In the genomic region with DNA sequence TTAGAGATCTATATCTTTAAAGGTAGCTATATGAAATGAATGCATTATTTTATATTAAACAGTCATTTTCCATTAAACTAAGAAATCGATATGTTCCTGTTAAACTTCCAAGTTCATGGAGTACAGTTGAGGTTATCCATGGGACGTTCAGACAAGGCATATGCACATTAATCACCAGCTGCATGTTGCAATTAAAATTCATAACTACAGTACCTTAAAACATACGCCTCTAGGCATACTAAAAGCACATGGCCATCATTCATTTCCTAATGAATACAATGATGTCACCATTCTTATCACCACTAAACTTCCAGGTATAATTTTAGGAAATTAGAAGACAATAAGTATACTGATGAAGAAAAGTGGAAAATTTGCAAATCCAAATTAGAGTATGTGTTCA, we compare ENCODE assay signal across 19 cellular contexts.
A peak's percentile ranks its signal among the peaks of the same experiment; 100 is the strongest.
DNase-seq lines count a peak whose midpoint lies in the region; ATAC-seq, FAIRE-seq and TF ChIP-seq lines count a peak whose summit lies in the region.
"Had no signal": no experiment of that assay in that cellular context is flagged by ENCODE, and none has a peak within 500 bp of the region (broad histone marks: within the 10 kb centered on the region; RNA-seq: fewer than 3 reads in every experiment).

No MANE protein-coding gene starts in this region.

- H3K9me3 ChIP-seq in HepG2 (ENCODE audit: low read length) = peaks cover 5% of the 10 kb centered on the region; the same call in 1 of the 2 replicates
- no peaks in the 10 kb centered on the region for H3K9me3 ChIP-seq in right lobe of liver
- peaks cover 4% of the 10 kb centered on the region for H3K9me3 ChIP-seq in mammary epithelial cell (replicated peaks; ENCODE audit: insufficient read depth, low read length)
- no peaks in the 10 kb centered on the region for H3K9me3 ChIP-seq in Caco-2
- no peaks in the 10 kb centered on the region for H3K9me3 ChIP-seq in osteoblast (ENCODE audit: low read depth, low read length)

- TF ChIP-seq POLR2A in HepG2 (IDR thresholded peaks at IDR 0.05; ENCODE audit: insufficient read depth in 1 of 2, low read depth in 2 of 2, low read length in 2 of 2) (no peak), right lobe of liver (IDR thresholded peaks at IDR 0.05) (no peak)

- no peak overlapping the region for H3K27ac Mint-ChIP-seq in Caco-2 (ENCODE audit: unreplicated experiment)
- no peak overlapping the region for H3K27ac Mint-ChIP-seq in type B pancreatic cell
- H3K27ac Mint-ChIP-seq: CD4-positive, alpha-beta T cell had no signal

- H3K9ac ChIP-seq in HepG2 (ENCODE audit: insufficient read depth, low read depth, low read length) (no peak overlapping the region), mammary epithelial cell (ENCODE audit: insufficient read depth, low read length) (no peak overlapping the region)
- H3K9ac ChIP-seq: GM23248 had no signal

- H3K27ac ChIP-seq in HepG2 (ENCODE audit: extremely low read length, insufficient read depth, low read length) (no peak overlapping the region), right lobe of liver (no peak overlapping the region), mammary epithelial cell (ENCODE audit: insufficient read depth, low read depth, low read length) (peak overlapping the region; percentile 34), osteoblast (ENCODE audit: low read depth, low read length) (no peak overlapping the region)
- H3K27ac ChIP-seq: GM23248 had no signal

- H3K36me3 ChIP-seq in HepG2 (replicated peaks in 1 of 2; ENCODE audit: control insufficient read depth in 1 of 2, insufficient read depth in 2 of 2, low read length in 2 of 2) (no peaks in the 10 kb centered on the region), right lobe of liver (no peaks in the 10 kb centered on the region), mammary epithelial cell (ENCODE audit: insufficient read depth, low read length) (no peaks in the 10 kb centered on the region), Caco-2 (ENCODE audit: control insufficient read depth, insufficient read depth, low read length) (no peaks in the 10 kb centered on the region), osteoblast (ENCODE audit: insufficient read depth, low read length) (no peaks in the 10 kb centered on the region)

- TF ChIP-seq CTCF in HepG2 (CRISPR knock-in tag; IDR thresholded peaks at IDR 0.05) = no peak
- TF ChIP-seq CTCF in right lobe of liver (IDR thresholded peaks at IDR 0.05) = no peak
- no peak for TF ChIP-seq CTCF in mammary epithelial cell (conservative IDR thresholded peaks at IDR 0.05 in 1 of 2, IDR thresholded peaks at IDR 0.05 in 1 of 2; ENCODE audit: extremely low read depth in 1 of 2, insufficient read depth in 1 of 2, low read depth in 1 of 2, low read length in 2 of 2)
- no peak for TF ChIP-seq CTCF in Caco-2 (IDR thresholded peaks at IDR 0.05; ENCODE audit: insufficient read depth in 1 of 2, low read depth in 1 of 2, low read length in 1 of 2, severe bottlenecking in 1 of 2, unreplicated experiment in 1 of 2)
- no peak for TF ChIP-seq CTCF in osteoblast (IDR thresholded peaks at IDR 0.05; ENCODE audit: extremely low read depth, low read depth, low read length)
- no peak for TF ChIP-seq CTCF in type B pancreatic cell (conservative IDR thresholded peaks at IDR 0.05)

- intact Hi-C loops in HepG2 (cut with micrococcal nuclease; ENCODE audit: unreplicated experiment) (no loop called here), right lobe of liver (cut with DNase I) (no loop called here), mammary epithelial cell (cut with micrococcal nuclease) (no loop called here), Caco-2 (cut with micrococcal nuclease; ENCODE audit: unreplicated experiment) (no loop called here)

- H4K20me1 ChIP-seq in HepG2 (ENCODE audit: insufficient read depth, low read length) (no peaks in the 10 kb centered on the region), mammary epithelial cell (ENCODE audit: insufficient read depth, low read length) (no peaks in the 10 kb centered on the region), osteoblast (ENCODE audit: insufficient read depth, low read length) (no peaks in the 10 kb centered on the region)

- DNase-seq in HepG2 (ENCODE audit: low spot score) = no peak
- DNase-seq in right lobe of liver = no peak
- DNase-seq in NCI-H69 (lab: John Stamatoyannopoulos, UW) = peak; percentile 91
- DNase-seq in mammary epithelial cell = peak; percentile 66
- DNase-seq in Caco-2 = no peak
- DNase-seq in osteoblast (ENCODE audit: insufficient read length, low spot score, missing footprints) = no peak
- DNase-seq in type B pancreatic cell (ENCODE audit: extremely low spot score, unreplicated experiment) = no peak
- DNase-seq in LoVo (ENCODE audit: low spot score) = no peak
- DNase-seq: ACHN; C1 segment of cervical spinal cord; CD4-positive, alpha-beta T cell; DMS153; DMS79 treated with DMSO at 0.1 percent for 48 hours; EL; GM23248 had no signal

- TF ChIP-seq RAD21 in HepG2 (CRISPR knock-in tag; IDR thresholded peaks at IDR 0.05) = no peak

- H3K36me3 Mint-ChIP-seq in Caco-2 (ENCODE audit: insufficient read depth, unreplicated experiment) (no peaks in the 10 kb centered on the region), type B pancreatic cell (no peaks in the 10 kb centered on the region)

- ATAC-seq in HepG2 = no peak
- no peak for ATAC-seq in right lobe of liver
- ATAC-seq: HCT116 had no signal

- POLR2A ChIA-PET in HepG2 (lab: Yijun Ruan, JAX) (no interaction called here), Caco-2 (lab: Charles Lee) (no interaction called here)

- H3K27me3 ChIP-seq in HepG2 (ENCODE audit: control insufficient read depth in 1 of 2, insufficient read depth in 2 of 2, low read length in 2 of 2) = no peaks in the 10 kb centered on the region
- H3K27me3 ChIP-seq in right lobe of liver = no peaks in the 10 kb centered on the region
- H3K27me3 ChIP-seq in mammary epithelial cell (ENCODE audit: insufficient read depth, low read length) = no peaks in the 10 kb centered on the region
- H3K27me3 ChIP-seq in Caco-2 (replicated peaks; ENCODE audit: control insufficient read depth, insufficient read depth, low read length) = no peaks in the 10 kb centered on the region
- no peaks in the 10 kb centered on the region for H3K27me3 ChIP-seq in osteoblast (ENCODE audit: insufficient read depth, low read length)

- BruUV-seq in HepG2 (replicated peaks; lab: Mats Ljungman, UMichigan) = no TSS peak
- BruUV-seq in mammary epithelial cell (replicated peaks; lab: Mats Ljungman, UMichigan) = no TSS peak
- no TSS peak for BruUV-seq in Caco-2 (replicated peaks; lab: Mats Ljungman, UMichigan)

- H2AFZ ChIP-seq in HepG2 (ENCODE audit: low read length) (no peak overlapping the region), mammary epithelial cell (ENCODE audit: low read depth, low read length) (no peak overlapping the region), osteoblast (ENCODE audit: low read length) (no peak overlapping the region)
- H2AFZ ChIP-seq: GM23248 had no signal

- TF ChIP-seq EP300 in HepG2 (IDR thresholded peaks at IDR 0.05; ENCODE audit: low read depth in 2 of 2, low read length in 2 of 2) (no peak), HepG2 (CRISPR knock-in tag; IDR thresholded peaks at IDR 0.05; ENCODE audit: borderline replicate concordance) (no peak)

- H3K79me2 ChIP-seq in HepG2 (ENCODE audit: insufficient read depth, low read length) = no peaks in the 10 kb centered on the region
- H3K79me2 ChIP-seq in mammary epithelial cell (ENCODE audit: insufficient read depth, low read length) = no peaks in the 10 kb centered on the region
- H3K79me2 ChIP-seq in osteoblast (ENCODE audit: insufficient read depth, low read length) = no peaks in the 10 kb centered on the region

- no peak overlapping the region for H3K4me3 Mint-ChIP-seq in Caco-2 (ENCODE audit: unreplicated experiment)
- no peak overlapping the region for H3K4me3 Mint-ChIP-seq in type B pancreatic cell
- H3K4me3 Mint-ChIP-seq: CD4-positive, alpha-beta T cell had no signal

- H3K27me3 Mint-ChIP-seq in Caco-2 (ENCODE audit: insufficient read depth, unreplicated experiment) (no peaks in the 10 kb centered on the region), type B pancreatic cell (no peaks in the 10 kb centered on the region)
- H3K27me3 Mint-ChIP-seq: CD4-positive, alpha-beta T cell had no signal

- in situ Hi-C loops in HepG2 (cut with HindIII; ENCODE audit: extremely low pct_ligation_motif_present, low pct_unique_long_range_greater_than_20kb) (no loop called here), mammary epithelial cell (cut with MboI; ENCODE audit: low sequenced_read_pairs in 2 of 2) (no loop called here)

- H3K4me1 Mint-ChIP-seq in Caco-2 (ENCODE audit: low read depth, unreplicated experiment) (no peaks in the 10 kb centered on the region), type B pancreatic cell (ENCODE audit: unreplicated experiment) (peaks cover 6% of the 10 kb centered on the region)

- H3K4me2 ChIP-seq in HepG2 (ENCODE audit: low read depth, low read length) (no peak overlapping the region), mammary epithelial cell (ENCODE audit: insufficient read depth, low read depth, low read length) (peak overlapping the region; percentile 26), osteoblast (ENCODE audit: insufficient read depth, low read length) (no peak overlapping the region)

- CTCF ChIA-PET in HepG2 (lab: Yijun Ruan, JAX; ENCODE audit: low intra/inter-chr PET ratio, low total read pairs) (no interaction called here), mammary epithelial cell (lab: Charles Lee; ENCODE audit: low non-redundant PET) (no interaction called here), Caco-2 (lab: Charles Lee) (no interaction called here)

- WGBS in HepG2 (ENCODE audit: low lambda C conversion rate) = 3% methylated on average over 3 of the region's 3 CpGs
- 24% methylated on average over 3 of the region's 3 CpGs for WGBS in right lobe of liver (ENCODE audit: insufficient coverage, low coverage, low lambda C conversion rate, missing lambda C conversion rate)
- WGBS in mammary epithelial cell (ENCODE audit: low coverage, missing lambda C conversion rate) = 9% methylated on average over 3 of the region's 3 CpGs

- no peaks in the 10 kb centered on the region for H3K9me3 Mint-ChIP-seq in Caco-2 (ENCODE audit: unreplicated experiment)
- H3K9me3 Mint-ChIP-seq in type B pancreatic cell = no peaks in the 10 kb centered on the region

- H3K4me1 ChIP-seq in HepG2 (ENCODE audit: insufficient read depth, low read length) (no peaks in the 10 kb centered on the region), right lobe of liver (no peaks in the 10 kb centered on the region), mammary epithelial cell (ENCODE audit: insufficient read depth, low read length) (peaks cover 7% of the 10 kb centered on the region), Caco-2 (no peaks in the 10 kb centered on the region), osteoblast (ENCODE audit: insufficient read depth, low read length) (no peaks in the 10 kb centered on the region)

- dilution Hi-C loops in mammary epithelial cell (cut with HindIII; ENCODE audit: low sequenced_read_pairs) = no loop called here

- H3K4me3 ChIP-seq in HepG2 (replicated peaks in 1 of 3; ENCODE audit: insufficient read depth in 1 of 3, low read depth in 2 of 3, low read length in 3 of 3) = no peak overlapping the region
- H3K4me3 ChIP-seq in right lobe of liver = no peak overlapping the region
- H3K4me3 ChIP-seq in mammary epithelial cell (replicated peaks in 1 of 3; ENCODE audit: insufficient read depth in 1 of 3, low read depth in 2 of 3, low read length in 3 of 3) = no peak overlapping the region
- no peak overlapping the region for H3K4me3 ChIP-seq in Caco-2 (ENCODE audit: low read depth, low read length)
- H3K4me3 ChIP-seq in osteoblast (ENCODE audit: insufficient read depth, low read length) = no peak overlapping the region
- H3K4me3 ChIP-seq: GM23248 had no signal

- FAIRE-seq in HepG2 (lab: Jason Lieb, UNC) = no peak
- FAIRE-seq: G401.6, GM12891, H54 had no signal

Comparison
In these comparisons a context has a peak if more than half of its experiments do, and no peak if none do; other contexts are left out.
1. DNase-seq: peak in NCI-H69 (single experiment) and mammary epithelial cell (single experiment); none in HepG2 (single experiment), right lobe of liver (0 of 3), Caco-2 (0 of 2), osteoblast (single experiment), type B pancreatic cell (single experiment) and LoVo (single experiment).